19 cellular contexts compared by ENCODE assay signal in genomic region chr6:95767897-95768463, GRCh38.
"Had no signal": no experiment of that assay in that cellular context is flagged by ENCODE, and none has a peak within 500 bp of the region (broad histone marks: within the 10 kb centered on the region; RNA-seq: fewer than 3 reads in every experiment).

No MANE protein-coding gene starts in this region.

- ATAC-seq: effector memory CD8-positive, alpha-beta T cell; mucosa of descending colon; natural killer cell treated with Interleukin-12 subunit alpha and Interleukin-12 subunit beta and Interleukin-15 and Interleukin-18, amount 100 ng/mL, for 72 hours; stimulated activated naive CD8-positive, alpha-beta T cell treated with anti-CD3 and anti-CD28 coated beads, Interleukin-15, amount 100 ng/mL, for 72 hours had no signal

- H3K4me1 ChIP-seq: parathyroid adenoma, right lobe of liver, thyroid gland had no signal

- H3K9me3 Mint-ChIP-seq: effector memory CD8-positive, alpha-beta T cell; memory B cell; neural crest cell; stimulated activated naive CD8-positive, alpha-beta T cell treated with anti-CD3 and anti-CD28 coated beads, Interleukin-15, amount 100 ng/mL, for 72 hours had no signal

- H3K4me3 ChIP-seq: lung, mucosa of descending colon, right lobe of liver, thyroid gland had no signal

- H3K4me1 Mint-ChIP-seq: memory B cell; naive B cell; neural crest cell; stimulated activated naive CD8-positive, alpha-beta T cell treated with anti-CD3 and anti-CD28 coated beads, Interleukin-15, amount 100 ng/mL, for 72 hours had no signal

- DNase-seq: cortex of kidney; effector memory CD8-positive, alpha-beta T cell; mucosa of descending colon; naive B cell; small intestine; stimulated activated CD4-positive, alpha-beta T cell treated with anti-CD3 and anti-CD28 coated beads, Interleukin-15, amount 100 ng/mL, for 24 hours; stimulated activated CD4-positive, alpha-beta T cell treated with anti-CD3 and anti-CD28 coated beads, Interleukin-2, amount 100 ng/mL, for 48 hours; stimulated activated naive CD4-positive, alpha-beta T cell; stimulated activated naive CD8-positive, alpha-beta T cell treated with anti-CD3 and anti-CD28 coated beads, Interleukin-15, amount 100 ng/mL, for 72 hours; thyroid gland; trophoblast cell had no signal

- H3K27ac ChIP-seq: neutrophil, parathyroid adenoma, right lobe of liver, thyroid gland had no signal

- H3K27me3 Mint-ChIP-seq: effector memory CD8-positive, alpha-beta T cell; memory B cell; naive B cell; natural killer cell treated with Interleukin-12 subunit alpha and Interleukin-12 subunit beta and Interleukin-15 and Interleukin-18, amount 100 ng/mL, for 72 hours; stimulated activated naive CD8-positive, alpha-beta T cell treated with anti-CD3 and anti-CD28 coated beads, Interleukin-15, amount 100 ng/mL, for 72 hours had no signal

- H3K9me3 ChIP-seq: mucosa of descending colon, neutrophil, right lobe of liver, thyroid gland had no signal

- H3K36me3 Mint-ChIP-seq: memory B cell; naive B cell; natural killer cell treated with Interleukin-12 subunit alpha and Interleukin-12 subunit beta and Interleukin-15 and Interleukin-18, amount 100 ng/mL, for 72 hours had no signal

- H3K27me3 ChIP-seq: neutrophil, right lobe of liver, thyroid gland had no signal

- H3K36me3 ChIP-seq: neutrophil, right lobe of liver, thyroid gland had no signal

- H3K4me3 Mint-ChIP-seq: effector memory CD8-positive, alpha-beta T cell; memory B cell; naive B cell; natural killer cell treated with Interleukin-12 subunit alpha and Interleukin-12 subunit beta and Interleukin-15 and Interleukin-18, amount 100 ng/mL, for 72 hours; neural crest cell; stimulated activated naive CD8-positive, alpha-beta T cell treated with anti-CD3 and anti-CD28 coated beads, Interleukin-15, amount 100 ng/mL, for 72 hours had no signal

- H3K27ac Mint-ChIP-seq: effector memory CD8-positive, alpha-beta T cell; memory B cell; naive B cell; natural killer cell treated with Interleukin-12 subunit alpha and Interleukin-12 subunit beta and Interleukin-15 and Interleukin-18, amount 100 ng/mL, for 72 hours; progenitor cell of endocrine pancreas had no signal
